8 cellular contexts compared by ENCODE assay signal in the genomic region with DNA sequence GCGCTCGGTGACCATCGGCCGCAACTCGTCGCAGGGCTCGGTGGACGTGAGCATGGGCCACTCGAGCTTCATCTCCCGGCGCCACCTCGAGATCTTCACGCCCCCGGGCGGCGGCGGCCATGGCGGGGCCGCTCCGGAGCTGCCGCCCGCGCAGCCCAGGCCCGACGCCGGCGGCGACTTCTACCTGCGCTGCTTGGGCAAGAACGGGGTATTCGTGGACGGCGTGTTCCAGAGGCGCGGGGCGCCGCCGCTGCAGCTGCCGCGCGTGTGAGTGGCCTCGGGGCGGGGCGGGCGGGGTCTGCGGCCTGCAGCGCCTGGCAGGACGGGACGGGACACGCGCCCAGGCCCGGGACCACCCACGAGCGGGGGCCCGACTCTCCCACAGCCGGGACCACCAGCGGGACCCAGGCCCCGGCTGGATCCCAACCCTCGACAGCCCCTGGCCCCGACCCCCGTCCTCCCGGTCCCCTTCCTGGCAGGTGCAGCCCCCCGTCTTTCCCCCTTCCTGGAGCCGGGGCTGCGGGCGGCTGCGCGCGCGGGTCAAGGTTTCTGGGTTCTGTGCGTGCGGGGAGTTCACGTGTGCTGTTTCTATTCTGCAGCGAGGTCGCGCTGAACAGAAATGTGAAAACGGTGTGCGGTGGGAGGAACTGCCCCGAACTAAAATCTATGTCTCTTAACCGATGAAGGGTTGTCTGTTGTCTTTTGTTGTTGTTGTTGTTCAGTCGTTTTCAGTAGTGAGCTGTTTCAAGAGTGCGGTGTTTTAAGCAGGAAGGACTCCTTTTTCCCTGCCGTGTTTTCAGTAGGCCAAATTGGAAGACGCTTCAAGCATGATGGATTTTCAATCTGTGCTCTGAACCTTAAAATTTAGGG. TPM values are rescaled to one million over a fixed set of nuclear protein-coding genes. Genes with fewer than 3 reads are reported as not detected.
DNase-seq lines count a peak whose midpoint lies in the region; ATAC-seq and TF ChIP-seq lines count a peak whose summit lies in the region.

No MANE protein-coding gene starts in this region.

- no peak overlapping the region for H2AFZ ChIP-seq in hepatocyte

- WGBS in hepatocyte (ENCODE audit: low lambda C conversion rate, missing lambda C conversion rate): under 1% methylated on average over 52 of the region's 84 CpGs

- CTCF ChIA-PET in CD4-positive, alpha-beta T cell (lab: Charles Lee): interaction anchor here (1.1 to 1.3 kb wide), 2 partner anchors 34 to 483 kb away, joined by 3 to 4 read pairs; a partner anchor contains a TSS
- CTCF ChIA-PET in RWPE1 (lab: Yijun Ruan, JAX): interaction anchor here (0.5 to 1.0 kb wide), 2 partner anchors 39 to 170 kb away, joined by 4 to 5 read pairs; no protein-coding TSS in a partner anchor

- H3K4me1 ChIP-seq in adipocyte (ENCODE audit: control insufficient read depth, insufficient read depth, low read length) (peaks cover 7% of the 10 kb centered on the region), hepatocyte (ENCODE audit: insufficient read depth) (peaks cover 27% of the 10 kb centered on the region), gastrocnemius medialis (peaks cover 32 to 34% of the 10 kb centered on the region in 2 donors)

- DNase-seq in CD4-positive, alpha-beta T cell: peak in 7 of 10 experiments; percentile 12 to 46 (median 27)
- DNase-seq in H7 (peak; percentile 83), RWPE1 (ENCODE audit: low spot score) (no peak), adipocyte (ENCODE audit: low read depth) (peak; percentile 68), hepatocyte (ENCODE audit: low spot score) (peak; percentile 56), gastrocnemius medialis (no peak)

- H3K36me3 ChIP-seq in H7 (replicated peaks; ENCODE audit: control insufficient read depth, insufficient read depth, low read length) (no peaks in the 10 kb centered on the region), adipocyte (ENCODE audit: control insufficient read depth, insufficient read depth, low read length, severe bottlenecking) (no peaks in the 10 kb centered on the region), hepatocyte (replicated peaks; ENCODE audit: insufficient read depth, low read depth) (no peaks in the 10 kb centered on the region), gastrocnemius medialis (no peaks in the 10 kb centered on the region)

- peak overlapping the region; percentile 79 for H3K9ac ChIP-seq in adipocyte (ENCODE audit: low read length)

- no peaks in the 10 kb centered on the region for H3K27me3 Mint-ChIP-seq in CD4-positive, alpha-beta T cell

- H3K4me3 ChIP-seq in H7 (ENCODE audit: insufficient read depth, low read depth, low read length) (peak overlapping the region; percentile 71), adipocyte (ENCODE audit: low read length) (peak overlapping the region; percentile 84), hepatocyte (peak overlapping the region; percentile 39), gastrocnemius medialis (peak overlapping the region; percentile 63 to 84 (median 73))

- peak overlapping the region; percentile 78 for H3K4me2 ChIP-seq in hepatocyte

- H3K36me3 Mint-ChIP-seq in CD4-positive, alpha-beta T cell (ENCODE audit: low read depth): peaks cover 9% of the 10 kb centered on the region

- TF ChIP-seq POLR2A in gastrocnemius medialis (IDR thresholded peaks at IDR 0.05): peak in 1 of 2 donors; percentile 1

- TF ChIP-seq CTCF in CD4-positive, alpha-beta T cell (IDR thresholded peaks at IDR 0.05): no peak
- TF ChIP-seq CTCF in RWPE1 (conservative IDR thresholded peaks at IDR 0.05; ENCODE audit: low read depth): no peak
- TF ChIP-seq CTCF in hepatocyte (IDR thresholded peaks at IDR 0.05; ENCODE audit: poor library complexity): no peak
- no peak for TF ChIP-seq CTCF in gastrocnemius medialis (IDR thresholded peaks at IDR 0.05 in 4 of 5, conservative IDR thresholded peaks at IDR 0.05 in 1 of 5)

- H4K20me1 ChIP-seq in hepatocyte (ENCODE audit: insufficient read depth, poor library complexity, severe bottlenecking): peaks cover 48% of the 10 kb centered on the region

- H3K9me3 ChIP-seq in CD4-positive, alpha-beta T cell (ENCODE audit: control insufficient read depth, low read length): no peaks in the 10 kb centered on the region
- H3K9me3 ChIP-seq in adipocyte (ENCODE audit: control insufficient read depth, low read length): no peaks in the 10 kb centered on the region
- H3K9me3 ChIP-seq in hepatocyte (ENCODE audit: low read depth): no peaks in the 10 kb centered on the region
- H3K9me3 ChIP-seq in gastrocnemius medialis: no peaks in the 10 kb centered on the region

- H3K79me2 ChIP-seq in hepatocyte: peaks cover 55% of the 10 kb centered on the region

- H3K4me1 Mint-ChIP-seq in CD4-positive, alpha-beta T cell (ENCODE audit: low read depth): peaks cover 32% of the 10 kb centered on the region

- H3K27ac Mint-ChIP-seq in CD4-positive, alpha-beta T cell: peak overlapping the region; percentile 80

- no peaks in the 10 kb centered on the region for H3K27me3 ChIP-seq in CD4-positive, alpha-beta T cell (ENCODE audit: control insufficient read depth, insufficient read depth, low read length)
- H3K27me3 ChIP-seq in H7 (ENCODE audit: control insufficient read depth, insufficient read depth, low read length): no peaks in the 10 kb centered on the region
- no peaks in the 10 kb centered on the region for H3K27me3 ChIP-seq in adipocyte (replicated peaks; ENCODE audit: control insufficient read depth, insufficient read depth, low read length)
- H3K27me3 ChIP-seq in hepatocyte: no peaks in the 10 kb centered on the region
- H3K27me3 ChIP-seq in gastrocnemius medialis: no peaks in the 10 kb centered on the region

- ATAC-seq in CD4-positive, alpha-beta T cell (ENCODE audit: poor library complexity): peak; percentile 15
- ATAC-seq in gastrocnemius medialis: peak in 1 of 2 donors; percentile 10
- no peak for ATAC-seq in GM18861 (IDR thresholded peaks at IDR 0.05; ENCODE audit: unreplicated experiment)
- no peak for ATAC-seq in GM21529 (IDR thresholded peaks at IDR 0.05; ENCODE audit: unreplicated experiment)

- intact Hi-C loops in CD4-positive, alpha-beta T cell (cut with DNase I, micrococcal nuclease): no loop called here
- intact Hi-C loops in gastrocnemius medialis (cut with DNase I; ENCODE audit: low total_unique reads): no loop called here

- H3K9me3 Mint-ChIP-seq in CD4-positive, alpha-beta T cell: no peaks in the 10 kb centered on the region

- H3K4me3 Mint-ChIP-seq in CD4-positive, alpha-beta T cell: peak overlapping the region; percentile 88

- H3K9me2 ChIP-seq in hepatocyte (replicated peaks; ENCODE audit: insufficient read depth): no peaks in the 10 kb centered on the region

- in situ Hi-C loops in gastrocnemius medialis (cut with MboI; ENCODE audit: low sequenced_read_pairs in 4 of 4): no loop called here

- H3K27ac ChIP-seq in CD4-positive, alpha-beta T cell (ENCODE audit: low read depth, low read length): no peak overlapping the region
- H3K27ac ChIP-seq in RWPE1: peak overlapping the region; percentile 94
- H3K27ac ChIP-seq in hepatocyte: peak overlapping the region; percentile 93
- H3K27ac ChIP-seq in gastrocnemius medialis: peak overlapping the region; percentile 82 to 94 (median 90)

- POLR2A ChIA-PET in CD4-positive, alpha-beta T cell (lab: Charles Lee): interaction anchor here (1.0 to 2.8 kb wide), 14 partner anchors 9 to 543 kb away, joined by 3 to 22 read pairs (median 4); a partner anchor contains a TSS
- POLR2A ChIA-PET in RWPE1 (lab: Yijun Ruan, JAX; ENCODE audit: low non-redundant PET): no interaction called here

RNA-seq across cellular contexts. Expression of a gene that starts 0.7 kb away (rescaled TPM):
- 10 to 100 TPM; 32.5 to 33.7 TPM for total RNA-seq in CD4-positive, alpha-beta T cell
- total RNA-seq in H7 (2014; rRNA removed; shearing (Covaris generic)): 54.1 and 67.4 TPM in 2 replicates
- total RNA-seq in hepatocyte: 30.2 and 40.9 TPM in 2 replicates
- polyA plus RNA-seq in hepatocyte: 29.5 and 37.7 TPM in 2 replicates
- total RNA-seq in gastrocnemius medialis: 100 to 1,000 TPM in 1 of 4 donors, 10 to 100 TPM in 3; 70.7 to 109 (median 85.0) TPM

Comparison
In these comparisons a context has a peak if more than half of its experiments do, and no peak if none do; other contexts are left out.
1. DNase-seq: peak in CD4-positive, alpha-beta T cell (7 of 10), H7 (single experiment), adipocyte (single experiment) and hepatocyte (single experiment); none in RWPE1 (single experiment) and gastrocnemius medialis (0 of 2).
2. Peak in every context shown above with its lines, with median percentiles within 50 percentile points of each other: H3K4me3 ChIP-seq.